Comparison of ENCODE assay signal across 2 cellular contexts in the genomic region with DNA sequence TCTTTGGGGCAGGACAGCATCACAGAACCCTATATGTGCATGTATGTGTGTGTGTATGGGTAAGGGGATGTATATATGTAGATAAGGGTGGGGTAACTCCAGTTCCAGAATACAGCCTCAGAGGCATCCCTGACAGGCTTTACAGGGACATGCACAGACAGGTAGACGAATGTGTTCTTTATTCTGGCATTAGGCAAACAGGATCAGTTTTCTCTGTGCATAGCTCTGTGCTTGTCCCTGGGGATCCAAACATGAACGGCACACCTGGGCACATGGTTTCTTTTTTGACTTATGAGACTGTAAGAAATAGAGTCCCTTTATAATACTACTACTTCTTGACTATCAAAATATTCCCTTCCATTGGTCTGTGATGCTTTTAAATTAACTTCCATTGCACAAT.
TF ChIP-seq lines count a peak whose summit lies in the region.

No MANE protein-coding gene starts in this region.

TF ChIP-seq in IMR-90, 13 proteins besides CTCF, POLR2A, EP300 and RAD21:
- TF ChIP-seq RCOR1 (IDR thresholded peaks at IDR 0.05; ENCODE audit: insufficient replicate concordance, low read length): no peak
- no peak for TF ChIP-seq CEBPB (IDR thresholded peaks at IDR 0.05; ENCODE audit: low read depth, low read length)
- no peak for TF ChIP-seq MAFK (IDR thresholded peaks at IDR 0.05; ENCODE audit: low read depth, low read length)
- no peak for TF ChIP-seq CHD1 (IDR thresholded peaks at IDR 0.05; ENCODE audit: low read depth, low read length)
- no peak for TF ChIP-seq NFE2L2 (IDR thresholded peaks at IDR 0.05; ENCODE audit: low read depth, low read length)
- TF ChIP-seq MXI1 (IDR thresholded peaks at IDR 0.05; ENCODE audit: borderline replicate concordance, low read depth, low read length): no peak
- TF ChIP-seq FOS (IDR thresholded peaks at IDR 0.05; ENCODE audit: low read depth, low read length): no peak
- TF ChIP-seq, protein P1, sequence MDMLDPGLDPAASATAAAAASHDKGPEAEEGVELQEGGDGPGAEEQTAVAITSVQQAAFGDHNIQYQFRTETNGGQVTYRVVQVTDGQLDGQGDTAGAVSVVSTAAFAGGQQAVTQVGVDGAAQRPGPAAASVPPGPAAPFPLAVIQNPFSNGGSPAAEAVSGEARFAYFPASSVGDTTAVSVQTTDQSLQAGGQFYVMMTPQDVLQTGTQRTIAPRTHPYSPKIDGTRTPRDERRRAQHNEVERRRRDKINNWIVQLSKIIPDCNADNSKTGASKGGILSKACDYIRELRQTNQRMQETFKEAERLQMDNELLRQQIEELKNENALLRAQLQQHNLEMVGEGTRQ (IDR thresholded peaks at IDR 0.05; ENCODE audit: low read depth, low read length): no peak
- no peak for TF ChIP-seq RFX5 (IDR thresholded peaks at IDR 0.05; ENCODE audit: low read depth, low read length)
- TF ChIP-seq, protein P2, sequence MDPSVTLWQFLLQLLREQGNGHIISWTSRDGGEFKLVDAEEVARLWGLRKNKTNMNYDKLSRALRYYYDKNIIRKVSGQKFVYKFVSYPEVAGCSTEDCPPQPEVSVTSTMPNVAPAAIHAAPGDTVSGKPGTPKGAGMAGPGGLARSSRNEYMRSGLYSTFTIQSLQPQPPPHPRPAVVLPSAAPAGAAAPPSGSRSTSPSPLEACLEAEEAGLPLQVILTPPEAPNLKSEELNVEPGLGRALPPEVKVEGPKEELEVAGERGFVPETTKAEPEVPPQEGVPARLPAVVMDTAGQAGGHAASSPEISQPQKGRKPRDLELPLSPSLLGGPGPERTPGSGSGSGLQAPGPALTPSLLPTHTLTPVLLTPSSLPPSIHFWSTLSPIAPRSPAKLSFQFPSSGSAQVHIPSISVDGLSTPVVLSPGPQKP (IDR thresholded peaks at IDR 0.05; ENCODE audit: borderline replicate concordance, low read depth, low read length): no peak
- TF ChIP-seq BHLHE40 (IDR thresholded peaks at IDR 0.05; ENCODE audit: low read depth, low read length): no peak
- TF ChIP-seq MAZ (IDR thresholded peaks at IDR 0.05; ENCODE audit: borderline replicate concordance, low read depth, low read length): no peak
- TF ChIP-seq SMC3 (IDR thresholded peaks at IDR 0.05; ENCODE audit: low read depth, low read length): no peak
TF ChIP-seq in IMR-90: peak in this region for 0.

TF ChIP-seq in HepG2, 621 proteins besides CTCF, POLR2A, EP300 and RAD21:
- TF ChIP-seq YEATS4 (CRISPR knock-in tag; IDR thresholded peaks at IDR 0.05; ENCODE audit: borderline replicate concordance) (no peak), ZBTB42 (CRISPR knock-in tag; IDR thresholded peaks at IDR 0.05) (no peak), NAIF1 (CRISPR knock-in tag; IDR thresholded peaks at IDR 0.05; ENCODE audit: borderline replicate concordance) (no peak), ZNF883 (CRISPR knock-in tag; IDR thresholded peaks at IDR 0.05; ENCODE audit: not compliant biosample characterization) (no peak), ZNF256 (CRISPR knock-in tag; conservative IDR thresholded peaks at IDR 0.05) (no peak), RXRB (CRISPR knock-in tag; IDR thresholded peaks at IDR 0.05; ENCODE audit: borderline replicate concordance) (no peak)
TF ChIP-seq in HepG2: peak in this region for 0.
